8 cellular contexts compared by ENCODE assay signal in the genomic region with DNA sequence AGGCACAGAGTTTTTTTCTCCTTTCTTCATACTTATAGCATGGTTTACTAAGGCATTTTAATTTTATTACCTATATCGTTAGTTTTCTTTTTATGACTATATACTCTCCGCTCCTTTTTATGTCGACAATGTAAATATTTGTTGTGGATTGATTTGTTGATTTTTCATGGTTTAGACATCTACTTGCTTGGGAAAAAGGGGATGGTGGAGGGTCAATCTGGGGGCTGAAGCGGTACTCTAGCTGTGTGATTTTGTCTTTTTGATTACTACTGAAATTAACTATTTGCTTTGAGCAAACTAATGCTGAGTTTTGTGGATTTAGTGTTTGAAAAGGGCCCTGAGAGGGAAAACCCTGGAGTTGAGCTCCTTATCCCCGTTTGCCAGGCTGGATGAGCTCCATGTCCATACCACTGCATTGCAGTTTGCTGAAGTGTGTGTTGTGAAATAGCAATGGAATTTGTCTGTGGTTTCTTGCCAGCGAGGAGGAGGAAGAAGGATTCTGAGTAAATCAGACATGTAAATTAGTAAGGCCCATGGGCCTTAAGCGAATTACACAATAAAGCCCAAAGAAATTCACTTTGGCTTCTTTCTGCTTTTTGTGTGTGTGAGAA.
DNase-seq lines count a peak whose midpoint lies in the region; ATAC-seq, FAIRE-seq and TF ChIP-seq lines count a peak whose summit lies in the region.

No MANE protein-coding gene starts in this region.

- H3K4me3 ChIP-seq in skeletal muscle satellite cell (ENCODE audit: low read length) = no peak overlapping the region

- no peaks in the 10 kb centered on the region for H3K27me3 ChIP-seq in skeletal muscle satellite cell (ENCODE audit: control insufficient read depth, insufficient read depth, low read length)

- H3K4me1 Mint-ChIP-seq in activated T-helper 17 cell treated with anti-CD3 and anti-CD28 coated beads, Interleukin-2, amount 50 U/mL, for 72 hours = peaks cover 9% of the 10 kb centered on the region

- no peaks in the 10 kb centered on the region for H3K27me3 Mint-ChIP-seq in activated T-helper 17 cell treated with anti-CD3 and anti-CD28 coated beads, Interleukin-2, amount 50 U/mL, for 72 hours

- no peak for ATAC-seq in activated T-helper 17 cell treated with anti-CD3 and anti-CD28 coated beads, Interleukin-2, amount 50 U/mL, for 72 hours (replicated peaks)

- H3K36me3 ChIP-seq in skeletal muscle satellite cell (ENCODE audit: insufficient read depth, low read length) = no peaks in the 10 kb centered on the region

- peak overlapping the region; percentile 59 for H3K4me2 ChIP-seq in skeletal muscle satellite cell (ENCODE audit: low read length)

- DNase-seq in GM18507 (ENCODE audit: extremely low spot score, insufficient read length, low read depth) = no peak
- peak; percentile 94 for DNase-seq in RPMI7951 (ENCODE audit: low read depth)
- DNase-seq in fibroblast of the conjunctiva (ENCODE audit: low read depth) = peak; percentile 88
- DNase-seq in inferior parietal cortex (ENCODE audit: extremely low spot score) = no peak
- DNase-seq in HuH-7.5 (ENCODE audit: low spot score) = no peak
- DNase-seq in D721Med (ENCODE audit: insufficient read length, low spot score) = no peak

- H3K27ac Mint-ChIP-seq in activated T-helper 17 cell treated with anti-CD3 and anti-CD28 coated beads, Interleukin-2, amount 50 U/mL, for 72 hours = no peak overlapping the region

- FAIRE-seq in GM18507 (lab: Jason Lieb, UNC) (peak; percentile 54), D721Med (lab: Jason Lieb, UNC) (no peak)

- H3K9ac ChIP-seq in skeletal muscle satellite cell (ENCODE audit: low read depth, low read length) = peak overlapping the region; percentile 76

- TF ChIP-seq CTCF in D721Med (IDR thresholded peaks at IDR 0.05; ENCODE audit: insufficient read depth, missing control alignments) = no peak

- H3K9me3 ChIP-seq in skeletal muscle satellite cell (replicated peaks; ENCODE audit: low read length) = no peaks in the 10 kb centered on the region

- no peak overlapping the region for H3K4me3 Mint-ChIP-seq in activated T-helper 17 cell treated with anti-CD3 and anti-CD28 coated beads, Interleukin-2, amount 50 U/mL, for 72 hours

- no peaks in the 10 kb centered on the region for H3K36me3 Mint-ChIP-seq in activated T-helper 17 cell treated with anti-CD3 and anti-CD28 coated beads, Interleukin-2, amount 50 U/mL, for 72 hours (ENCODE audit: low read depth)

- no peaks in the 10 kb centered on the region for H3K9me3 Mint-ChIP-seq in activated T-helper 17 cell treated with anti-CD3 and anti-CD28 coated beads, Interleukin-2, amount 50 U/mL, for 72 hours

- peaks cover 63% of the 10 kb centered on the region for H3K4me1 ChIP-seq in skeletal muscle satellite cell (ENCODE audit: control insufficient read depth, insufficient read depth, low read length)

Comparison
In these comparisons a context has a peak if more than half of its experiments do, and no peak if none do; other contexts are left out.
1. DNase-seq: peak in RPMI7951 (single experiment) and fibroblast of the conjunctiva (single experiment); none in GM18507 (single experiment), inferior parietal cortex (single experiment), HuH-7.5 (single experiment) and D721Med (single experiment).